1 cellular context compared by ENCODE assay signal in genomic region chr21:35017256-35017655, GRCh38.
TF ChIP-seq lines count a peak whose summit lies in the region.

No MANE protein-coding gene starts in this region.

TF ChIP-seq in GM23338, 12 proteins besides CTCF, POLR2A, EP300 and RAD21:
- TF ChIP-seq ZNF114 (CRISPR knock-in tag; IDR thresholded peaks at IDR 0.05) (no peak), EZH2 (IDR thresholded peaks at IDR 0.05; ENCODE audit: low read depth, unreplicated experiment) (no peak), ETS1 (IDR thresholded peaks at IDR 0.05) (no peak), POLR2AphosphoS5 (IDR thresholded peaks at IDR 0.05; ENCODE audit: low read depth) (no peak), NANOG (IDR thresholded peaks at IDR 0.05; ENCODE audit: borderline replicate concordance) (no peak), STAT1 (IDR thresholded peaks at IDR 0.05; ENCODE audit: unreplicated experiment) (no peak)
